In the genomic region with DNA sequence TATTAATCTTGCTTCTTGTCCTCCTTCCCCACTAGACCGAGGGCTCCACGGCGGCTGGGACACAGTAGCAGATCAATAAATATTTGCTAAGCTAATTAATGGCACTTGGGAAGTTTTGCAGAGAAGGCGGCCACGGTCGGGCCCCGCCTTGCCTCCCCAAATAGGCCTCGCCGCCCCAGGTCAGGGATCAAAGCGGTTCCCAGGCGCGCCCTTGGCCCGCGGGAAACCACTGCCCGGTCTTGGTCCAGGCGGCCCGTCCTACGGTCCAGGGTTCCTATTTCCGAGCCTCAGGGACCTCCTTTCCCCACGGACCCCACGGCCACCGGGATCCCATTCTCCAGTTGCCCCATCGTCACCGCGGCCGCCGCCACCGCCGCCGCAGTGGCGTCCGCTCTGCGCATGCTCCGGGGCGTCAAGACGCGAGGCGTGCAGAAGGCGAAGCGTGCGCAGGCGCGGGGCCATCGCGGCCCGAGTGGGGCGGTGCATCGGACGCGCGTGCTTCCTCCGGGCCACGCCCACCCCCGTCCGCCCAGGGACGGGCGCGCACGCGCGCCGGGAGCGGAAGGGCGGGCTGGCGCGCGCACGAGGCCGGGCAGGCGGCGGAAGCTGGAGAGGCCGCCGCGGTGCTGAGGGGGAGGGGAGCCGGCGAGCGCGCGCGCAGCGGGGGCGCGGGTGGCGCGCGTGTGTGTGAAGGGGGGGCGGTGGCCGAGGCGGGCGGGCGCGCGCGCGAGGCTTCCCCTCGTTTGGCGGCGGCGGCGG, we compare ENCODE assay signal across 8 cellular contexts. TPM values are rescaled to one million over a fixed set of nuclear protein-coding genes. Genes with fewer than 3 reads are reported as not detected.
A peak's percentile ranks its signal among the peaks of the same experiment; 100 is the strongest.
DNase-seq lines count a peak whose midpoint lies in the region; ATAC-seq and TF ChIP-seq lines count a peak whose summit lies in the region.

Gene SMARCA4 (plus strand): TSS at position 717 of the 759 bp plus-strand sequence. CDS start 23,122 bp downstream, outside the sequence.

- H3K36me3 ChIP-seq in right atrium auricular region = no peaks in the 10 kb centered on the region
- H3K36me3 ChIP-seq in psoas muscle (ENCODE audit: insufficient read depth in 1 of 2, low read depth in 1 of 2) = no peaks in the 10 kb centered on the region
- H3K36me3 ChIP-seq in urinary bladder (ENCODE audit: insufficient read depth) = no peaks in the 10 kb centered on the region

- H3K9me3 ChIP-seq in right atrium auricular region = no peaks in the 10 kb centered on the region
- H3K9me3 ChIP-seq in psoas muscle = no peaks in the 10 kb centered on the region

- H3K27ac ChIP-seq in right atrium auricular region (peak within 1 kb of the TSS; percentile 94), psoas muscle (peak within 1 kb of the TSS; percentile 95), urinary bladder (ENCODE audit: low read depth) (peak within 1 kb of the TSS; percentile 94)

- intact Hi-C loops in T-helper 2 cell treated with Interferon-gamma antibody and Interleukin-4, amounts not matched to agents 100 ng/mL and 5 ng/mL, for 36 hours (cut with micrococcal nuclease) = loop anchor here (1.0 to 2.0 kb wide), 4 partner anchors 32 to 475 kb away; partner anchors contain the start of genes LDLR, ODAD3, PRKCSH and TIMM29
- intact Hi-C loops in psoas muscle (cut with DNase I) = loop anchor here in 1 of 2 donors (2.0 kb wide), 1 partner anchor 16 kb away; no protein-coding TSS in a partner anchor

- H3K4me1 ChIP-seq in right atrium auricular region = peaks cover 0 to 29% of the 10 kb centered on the region in 2 donors
- peaks cover 27% of the 10 kb centered on the region for H3K4me1 ChIP-seq in psoas muscle
- no peaks in the 10 kb centered on the region for H3K4me1 ChIP-seq in urinary bladder (ENCODE audit: insufficient read depth)

- peak; percentile 89 to 95 for DNase-seq in NCI-H1930 (lab: John Stamatoyannopoulos, UW)
- DNase-seq in anterior cingulate cortex (lab: John Stamatoyannopoulos, UW) = peak; percentile 51 to 98 (median 91)
- DNase-seq in right atrium auricular region (ENCODE audit: low spot score) = peak; percentile 95
- DNase-seq in psoas muscle = peak; percentile 99

- WGBS in psoas muscle, 3 donors = 0% methylated on average over 37 to 93 of the region's 100 CpGs
- under 1% methylated on average over 100 of the region's 100 CpGs for WGBS in urinary bladder

- H3K4me3 ChIP-seq in right atrium auricular region (peak within 1 kb of the TSS; percentile 81 to 92), psoas muscle (peak within 1 kb of the TSS; percentile 71), urinary bladder (ENCODE audit: low read depth, low read length) (peak within 1 kb of the TSS; percentile 93)

- H3K27me3 ChIP-seq in right atrium auricular region = no peaks in the 10 kb centered on the region
- no peaks in the 10 kb centered on the region for H3K27me3 ChIP-seq in psoas muscle (ENCODE audit: insufficient read depth in 3 of 3, low read length in 2 of 3)

- ATAC-seq in GM18498 (IDR thresholded peaks at IDR 0.05; ENCODE audit: unreplicated experiment) (peak; percentile 79), HG02943 (IDR thresholded peaks at IDR 0.05; ENCODE audit: low read depth, unreplicated experiment) (peak; percentile 68), psoas muscle (peak; percentile 96 to 97 (median 97))

- TF ChIP-seq CTCF in right atrium auricular region (IDR thresholded peaks at IDR 0.05) = no peak
- TF ChIP-seq CTCF in psoas muscle (IDR thresholded peaks at IDR 0.05) = no peak

RNA-seq across cellular contexts. Expression of gene SMARCA4, which starts in this region (rescaled TPM):
- 111 and 112 TPM in 2 replicates for total RNA-seq in T-helper 2 cell treated with Interferon-gamma antibody and Interleukin-4, amounts not matched to agents 100 ng/mL and 5 ng/mL, for 36 hours
- total RNA-seq in right atrium auricular region (10 to 100 TPM; 29.9 to 41.7 TPM), psoas muscle (10 to 100 TPM; 34.8 to 75.6 (median 50.5) TPM), urinary bladder (38.1 TPM)
- polyA plus RNA-seq in psoas muscle (100 to 1,000 TPM in 1 of 3 donors, 10 to 100 TPM in 2; 36.7 to 124 (median 51.9) TPM), urinary bladder (46.0 TPM)

Comparison
In these comparisons a context has a peak if more than half of its experiments do, and no peak if none do; other contexts are left out.
1. Peak in every context shown above with its lines: DNase-seq, ATAC-seq, H3K4me3 ChIP-seq and H3K27ac ChIP-seq.